Comparison of ENCODE assay signal across 11 cellular contexts in the genomic region with DNA sequence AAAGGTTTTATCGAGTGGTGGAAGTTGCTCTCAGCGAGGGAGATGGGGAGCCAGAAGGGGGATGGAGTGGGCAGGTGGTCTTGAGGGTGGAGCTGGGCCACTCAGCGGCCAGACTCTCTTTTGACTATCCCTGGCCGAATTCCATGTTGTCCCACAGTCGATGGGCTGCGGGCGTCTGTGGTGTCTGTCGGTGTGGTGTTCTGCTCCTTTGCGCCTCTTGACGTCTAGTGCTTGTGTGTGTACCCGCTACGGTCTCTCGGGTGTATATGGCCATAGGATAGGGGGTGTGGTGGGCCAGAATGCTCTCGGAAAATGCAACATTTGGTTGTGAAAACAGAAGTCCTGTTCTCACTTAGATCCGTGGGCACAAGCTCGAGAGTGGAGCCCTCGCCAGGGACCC. TPM values are rescaled to one million over a fixed set of nuclear protein-coding genes. Genes with fewer than 3 reads are reported as not detected.
"Had no signal": no experiment of that assay in that cellular context is flagged by ENCODE, and none has a peak within 500 bp of the region (broad histone marks: within the 10 kb centered on the region; RNA-seq: fewer than 3 reads in every experiment).

No MANE protein-coding gene starts in this region.

- H3K9me3 ChIP-seq: HAP-1 had no signal

- H3K4me3 Mint-ChIP-seq: HFFc6, IgD-negative memory B cell had no signal

- H3K9me3 Mint-ChIP-seq: HFFc6, IgD-negative memory B cell had no signal

- H3K4me1 Mint-ChIP-seq: IgD-negative memory B cell had no signal

- DNase-seq: GM23248, GOT3, H7, HFFc6 had no signal

- H3K36me3 ChIP-seq: HAP-1 had no signal

- H3K27ac Mint-ChIP-seq: HFFc6, IgD-negative memory B cell had no signal

- H3K27ac ChIP-seq: GM23248, HL-60 had no signal

- H3K27me3 Mint-ChIP-seq: IgD-negative memory B cell had no signal

- H3K4me1 ChIP-seq: HAP-1 had no signal

- H3K4me3 ChIP-seq: GM23248, HAP-1 had no signal

- H3K36me3 Mint-ChIP-seq: IgD-negative memory B cell had no signal

- ATAC-seq: HCT116, HepG2 had no signal

RNA-seq across cellular contexts. Expression of a gene that starts 30.7 kb away (rescaled TPM):
- total RNA-seq: H4, H7, HepG2, HT1080 had no signal
- polyA plus RNA-seq: HepG2, IgD-negative memory B cell had no signal
